ENCODE assay signal across 24 cellular contexts in genomic region chr19:53034948-53035675, GRCh38. TPM values are rescaled to one million over a fixed set of nuclear protein-coding genes. Genes with fewer than 3 reads are reported as not detected.
"Had no signal": no experiment of that assay in that cellular context is flagged by ENCODE, and none has a peak within 500 bp of the region (broad histone marks: within the 10 kb centered on the region; RNA-seq: fewer than 3 reads in every experiment).

No MANE protein-coding gene starts in this region.

- DNase-seq: activated B cell treated with CpG ODN at 0.5 μM for 24 hours; activated CD4-positive, alpha-beta T cell treated with anti-CD3 and anti-CD28 coated beads for 48 hours; activated CD8-positive, alpha-beta memory T cell treated with anti-CD3 and anti-CD28 coated beads, Interleukin-2, amount 50 U/mL, for 4 hours; activated CD8-positive, alpha-beta T cell treated with anti-CD3 and anti-CD28 coated beads, Interleukin-2, amount 10 ng/mL, durations not matched to agents 7 days and 5 days; activated gamma-delta T cell treated with Interleukin-2 at 50 U/mL for 16 hours; activated naive CD8-positive, alpha-beta T cell treated with anti-CD3 and anti-CD28 coated beads, Interleukin-2, amount 10 ng/mL, durations not matched to agents 7 days and 5 days; anterior cingulate cortex; dorsolateral prefrontal cortex; endodermal cell; hippocampal formation; kidney; left ventricle myocardium inferior; naive B cell; posterior cingulate gyrus; small intestine; stimulated activated CD4-positive, alpha-beta T cell treated with anti-CD3 and anti-CD28 coated beads, Interleukin-4, amount 100 ng/mL, for 24 hours; stimulated activated CD8-positive, alpha-beta memory T cell treated with anti-CD3 and anti-CD28 coated beads, Interleukin-4, amount 100 ng/mL, for 48 hours; stimulated activated naive CD4-positive, alpha-beta T cell treated with Interleukin-2 at 50 U/mL for 16 hours; substantia nigra; T-helper 17 cell; upper lobe of right lung had no signal

- H3K27me3 ChIP-seq: upper lobe of right lung had no signal

- H3K4me3 ChIP-seq: dorsolateral prefrontal cortex, left ventricle myocardium inferior, upper lobe of right lung had no signal

- ATAC-seq: activated CD8-positive, alpha-beta T cell treated with anti-CD3 and anti-CD28 coated beads, Interleukin-2, amount 10 ng/mL, durations not matched to agents 7 days and 5 days; T-helper 17 cell; upper lobe of right lung had no signal

- H3K27ac ChIP-seq: dorsolateral prefrontal cortex, left ventricle myocardium inferior, neutrophil, upper lobe of right lung had no signal

- H3K36me3 ChIP-seq: left ventricle myocardium inferior, neutrophil, upper lobe of right lung had no signal

- H3K4me1 ChIP-seq: left ventricle myocardium inferior, upper lobe of right lung had no signal

RNA-seq across cellular contexts. Expression of gene ERVV-2, which starts 9.4 kb away (rescaled TPM):
- total RNA-seq: activated B cell treated with CpG ODN at 0.5 μM for 24 hours; activated CD8-positive, alpha-beta T cell treated with anti-CD3 and anti-CD28 coated beads, Interleukin-2, amount 10 ng/mL, durations not matched to agents 7 days and 5 days; activated naive CD8-positive, alpha-beta T cell treated with anti-CD3 and anti-CD28 coated beads, Interleukin-2, amount 10 ng/mL, durations not matched to agents 7 days and 5 days; chondrocyte; endodermal cell; kidney; left ventricle myocardium inferior; mononuclear cell; T-helper 17 cell; upper lobe of right lung had no signal

RNA-seq across cellular contexts. Expression of gene ERVV-1, which starts 21.4 kb away (rescaled TPM):
- total RNA-seq: activated CD8-positive, alpha-beta T cell treated with anti-CD3 and anti-CD28 coated beads, Interleukin-2, amount 10 ng/mL, durations not matched to agents 7 days and 5 days; activated naive CD8-positive, alpha-beta T cell treated with anti-CD3 and anti-CD28 coated beads, Interleukin-2, amount 10 ng/mL, durations not matched to agents 7 days and 5 days; chondrocyte; endodermal cell; kidney; T-helper 17 cell; upper lobe of right lung had no signal
